In the genomic region with DNA sequence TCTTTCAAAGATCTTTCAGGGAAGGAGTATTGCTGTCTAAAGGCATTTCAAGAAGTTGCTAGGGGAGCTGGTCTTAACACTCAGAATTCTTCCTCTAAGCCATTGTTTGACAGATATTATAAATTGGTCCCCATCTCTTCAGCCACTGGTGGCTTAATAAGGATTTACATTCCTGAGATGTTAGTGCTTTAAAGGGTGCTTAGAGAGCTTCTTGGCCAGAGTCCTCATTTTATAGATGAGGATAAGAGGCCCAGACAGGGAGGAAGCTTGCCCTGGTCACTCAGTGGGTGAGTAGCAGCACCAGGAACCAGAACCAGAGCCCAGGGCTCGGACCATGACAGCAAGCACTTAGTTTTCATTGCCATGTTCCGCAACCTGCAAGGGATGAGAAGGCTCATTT, we compare ENCODE assay signal across 1 cellular context.
A peak's percentile ranks its signal among the peaks of the same experiment; 100 is the strongest.
TF ChIP-seq lines count a peak whose summit lies in the region.

No MANE protein-coding gene starts in this region.

TF ChIP-seq in SK-N-SH, 30 proteins besides CTCF, POLR2A, EP300 and RAD21:
- TF ChIP-seq GATA2 (CRISPR knock-in tag; IDR thresholded peaks at IDR 0.05) (no peak), FOXM1 (IDR thresholded peaks at IDR 0.05; ENCODE audit: low read depth) (no peak), ELF1 (IDR thresholded peaks at IDR 0.05) (no peak), PBX3 (IDR thresholded peaks at IDR 0.05) (0 out of 2 replicates have a peak, but pooled peaks have one; percentile 14), TAF1 (IDR thresholded peaks at IDR 0.05; ENCODE audit: borderline replicate concordance, low read depth, low read length) (no peak)
